In genomic region chr22:45242778-45243191, GRCh38 we compare ENCODE assay signal across 11 cellular contexts. TPM values are rescaled to one million over a fixed set of nuclear protein-coding genes. Genes with fewer than 3 reads are reported as not detected.
A peak's percentile ranks its signal among the peaks of the same experiment; 100 is the strongest.
DNase-seq lines count a peak whose midpoint lies in the region; ATAC-seq, FAIRE-seq and TF ChIP-seq lines count a peak whose summit lies in the region.
"Had no signal": no experiment of that assay in that cellular context is flagged by ENCODE, and none has a peak within 500 bp of the region (broad histone marks: within the 10 kb centered on the region; RNA-seq: fewer than 3 reads in every experiment).

No MANE protein-coding gene starts in this region.

- no peak for TF ChIP-seq EP300 in GM12878 (IDR thresholded peaks at IDR 0.05; ENCODE audit: borderline replicate concordance in 1 of 2, control insufficient read depth in 1 of 2, low read depth in 2 of 2, low read length in 2 of 2)

- H3K4me3 ChIP-seq in Loucy (ENCODE audit: low read length, poor library complexity, severe bottlenecking) (no peak overlapping the region), GM12878 (no peak overlapping the region), lower lobe of right lung (no peak overlapping the region), right cardiac atrium (ENCODE audit: low read length) (no peak overlapping the region)
- H3K4me3 ChIP-seq: cardiac muscle cell had no signal

- peaks cover 9% of the 10 kb centered on the region for H4K20me1 ChIP-seq in Loucy (ENCODE audit: insufficient read depth, low read length, poor library complexity, severe bottlenecking)
- no peaks in the 10 kb centered on the region for H4K20me1 ChIP-seq in GM12878 (ENCODE audit: control insufficient read depth, insufficient read depth)

- no peak for TF ChIP-seq POLR2A in GM12878 (IDR thresholded peaks at IDR 0.05; ENCODE audit: low read depth, low read length)

- no peak for ATAC-seq in GM12878
- no peak for ATAC-seq in lower lobe of right lung
- ATAC-seq in right cardiac atrium, result no peak

- H3K36me3 ChIP-seq in Loucy (ENCODE audit: insufficient read depth, low read length), result no peaks in the 10 kb centered on the region
- peaks cover 0 to 2% of the 10 kb centered on the region in 2 experiments; a peak in 1 of 4 replicates for H3K36me3 ChIP-seq in GM12878 (ENCODE audit: control insufficient read depth in 2 of 2, insufficient read depth in 2 of 2, low read length in 1 of 2)
- H3K36me3 ChIP-seq in lower lobe of right lung, result peaks cover 4% of the 10 kb centered on the region
- H3K36me3 ChIP-seq: cardiac muscle cell had no signal

- H3F3A ChIP-seq in Loucy (ENCODE audit: low read depth), result no peaks in the 10 kb centered on the region

- H3K9me3 ChIP-seq in Loucy (ENCODE audit: insufficient read depth, low read depth, low read length) (no peaks in the 10 kb centered on the region), GM12878 (replicated peaks; ENCODE audit: control insufficient read depth, insufficient read depth, low read length) (no peaks in the 10 kb centered on the region), lower lobe of right lung (no peaks in the 10 kb centered on the region), right cardiac atrium (ENCODE audit: control insufficient read depth, low read length) (no peaks in the 10 kb centered on the region)

- TF ChIP-seq CTCF in Loucy (conservative IDR thresholded peaks at IDR 0.05; ENCODE audit: low read length) (peak; percentile 28; the same call in 1 of the 2 replicates), GM12878 (IDR thresholded peaks at IDR 0.05 in 2 of 3, conservative IDR thresholded peaks at IDR 0.05 in 1 of 3; ENCODE audit: control insufficient read depth in 2 of 3, extremely low read depth in 1 of 3, insufficient read depth in 1 of 3, low read depth in 3 of 3, low read length in 3 of 3) (0 out of 6 replicates have a peak, but pooled peaks of 1 of the 3 experiments have one; percentile 6), lower lobe of right lung (IDR thresholded peaks at IDR 0.05) (peak; percentile 7)

- no peak for FAIRE-seq in GM12878 (lab: Jason Lieb, UNC)
- FAIRE-seq: TTC549 had no signal

- H3K4me1 ChIP-seq in Loucy (ENCODE audit: insufficient read depth, low read length, poor library complexity, severe bottlenecking), result peaks cover 18% of the 10 kb centered on the region
- peaks cover 41% of the 10 kb centered on the region for H3K4me1 ChIP-seq in GM12878 (ENCODE audit: control insufficient read depth, insufficient read depth, low read length)
- peaks cover 33% of the 10 kb centered on the region for H3K4me1 ChIP-seq in lower lobe of right lung
- H3K4me1 ChIP-seq in right cardiac atrium (ENCODE audit: control insufficient read depth, insufficient read depth, low read length), result no peaks in the 10 kb centered on the region

- H2AFZ ChIP-seq in Loucy (ENCODE audit: low read length) (no peak overlapping the region), GM12878 (ENCODE audit: control insufficient read depth, low read depth, low read length) (no peak overlapping the region)

- BruUV-seq in GM12878 (replicated peaks; lab: Mats Ljungman, UMichigan), result no TSS peak

- TF ChIP-seq RAD21 in GM12878 (IDR thresholded peaks at IDR 0.05; ENCODE audit: insufficient read depth, low read depth, low read length), result 0 out of 2 replicates have a peak, but pooled peaks have one; percentile 12

- DNase-seq in CD1c-positive myeloid dendritic cell (ENCODE audit: extremely low spot score), result peak; percentile 35
- DNase-seq in GM12878 (ENCODE audit: low read depth, low spot score), result no peak
- DNase-seq in lower lobe of right lung, result peak; percentile 53
- no peak for DNase-seq in GF-D8 (lab: John Stamatoyannopoulos, UW)
- DNase-seq in iPS-NIHi11 (ENCODE audit: low spot score), result no peak
- no peak for DNase-seq in HuH-7.5 (ENCODE audit: low spot score)
- DNase-seq in right cardiac atrium, result no peak
- DNase-seq: NCI-H1048 had no signal

- H3K27me3 ChIP-seq in Loucy (ENCODE audit: insufficient read depth, low read length, poor library complexity, severe bottlenecking) (no peaks in the 10 kb centered on the region), GM12878 (replicated peaks in 1 of 2; ENCODE audit: control insufficient read depth in 2 of 2, insufficient read depth in 2 of 2, low read length in 1 of 2) (no peaks in the 10 kb centered on the region), lower lobe of right lung (ENCODE audit: low read depth) (no peaks in the 10 kb centered on the region), right cardiac atrium (ENCODE audit: control insufficient read depth, insufficient read depth) (no peaks in the 10 kb centered on the region)

- in situ Hi-C loops in GM12878 (cut with MboI), result no loop called here

- RAD21 ChIA-PET in GM12878 (lab: Charles Lee; ENCODE audit: unreplicated experiment), result no interaction called here

- H3K4me2 ChIP-seq in Loucy (ENCODE audit: low read depth, low read length, poor library complexity, severe bottlenecking) (no peak overlapping the region), GM12878 (ENCODE audit: control insufficient read depth, insufficient read depth) (no peak overlapping the region)

- no peak overlapping the region for H3K27ac ChIP-seq in GM12878 (ENCODE audit: control insufficient read depth, insufficient read depth)
- H3K27ac ChIP-seq in lower lobe of right lung, result no peak overlapping the region
- H3K27ac ChIP-seq in right cardiac atrium (ENCODE audit: low read length), result no peak overlapping the region
- H3K27ac ChIP-seq: cardiac muscle cell had no signal

- peaks cover 6% of the 10 kb centered on the region for H3K79me2 ChIP-seq in Loucy (ENCODE audit: insufficient read depth, low read length)
- peaks cover 25% of the 10 kb centered on the region for H3K79me2 ChIP-seq in GM12878 (ENCODE audit: control insufficient read depth, insufficient read depth, low read length)

- no peaks in the 10 kb centered on the region for H3K9me2 ChIP-seq in Loucy (replicated peaks; ENCODE audit: low read depth, low read length)

- WGBS in GM12878 (ENCODE audit: insufficient coverage, insufficient replicate concordance, low lambda C conversion rate, missing lambda C conversion rate), result 85% methylated on average over 7 of the region's 7 CpGs
- 61% methylated on average over 7 of the region's 7 CpGs for WGBS in right cardiac atrium

- POLR2A ChIA-PET in GM12878 (lab: Charles Lee), result no interaction called here

- intact Hi-C loops in GM12878 (cut with micrococcal nuclease; ENCODE audit: unreplicated experiment) (no loop called here), lower lobe of right lung (cut with DNase I) (no loop called here), right cardiac atrium (cut with DNase I) (no loop called here)

- H3K9ac ChIP-seq in Loucy (ENCODE audit: low read depth, low read length, poor library complexity, severe bottlenecking) (no peak overlapping the region), GM12878 (ENCODE audit: control insufficient read depth, insufficient read depth, low read length) (no peak overlapping the region)

- SMC1A ChIA-PET in GM12878 (lab: Charles Lee; ENCODE audit: uncharacterized antibody, unreplicated experiment), result no interaction called here

- CTCF ChIA-PET in GM12878 (lab: Yijun Ruan, JAX), result no interaction called here

TF ChIP-seq in GM12878, 131 proteins besides CTCF, POLR2A, EP300 and RAD21 (continues in another document):
- no peak for TF ChIP-seq SRF (IDR thresholded peaks at IDR 0.05; ENCODE audit: low read depth in 2 of 2, low read length in 2 of 2)

RNA-seq across cellular contexts. Expression of gene KIAA0930, which starts 2.1 kb away (rescaled TPM):
- 25.3 and 27.5 TPM in 2 replicates for total RNA-seq in GM12878 (2013; cell fraction: nucleolus; rRNA removed)
- total RNA-seq in GM12878 (2014; rRNA removed) (99.8 and 102 TPM in 2 replicates), GM12878 (2014; rRNA removed; fragmentation: Illumina TruSeq; extraction: Trizol) (39.2 and 45.2 TPM in 2 replicates), GM12878 (2021) (125 and 127 TPM in 2 replicates), lower lobe of right lung (89.2 TPM), right cardiac atrium (10 to 100 TPM; 23.3 to 34.1 (median 25.6) TPM)
- 23.2 TPM for polyA plus RNA-seq in GM12878 (2011; ENCODE audit: low read depth)
- polyA plus RNA-seq in GM12878 (2011; rRNA removed) (38.7 and 58.2 TPM in 2 replicates), GM12878 (2014; fragmentation: Illumina TruSeq; extraction: Trizol) (13.4 and 47.4 TPM in 2 replicates), GM12878 (2014; fragmentation: Nextera tagmentation; extraction: Ambion mirVana) (1 to 10 TPM; 3.6 to 9.2 TPM), GM12878 (2014; rRNA removed) (114 and 120 TPM in 2 replicates), GM12878 (2016; fragmentation: Nextera tagmentation; extraction: Ambion mirVana) (10 to 100 TPM; 14.2 to 16.3 TPM), right cardiac atrium (14.8 TPM)
- polyA plus RNA-seq in GM12878 (2011; cell fraction: cytosol; rRNA removed), result 79.0 and 81.0 TPM in 2 replicates
- polyA plus RNA-seq in GM12878 (2011; cell fraction: nucleus; rRNA removed), result 65.6 and 80.7 TPM in 2 replicates
- 57.8 and 60.4 TPM in 2 replicates for polyA plus RNA-seq in GM12878 (2012)
- 26.4 and 47.9 TPM in 2 replicates for polyA minus RNA-seq in GM12878 (2011; rRNA and poly(A)+ RNA removed)
- polyA minus RNA-seq in GM12878 (2011; cell fraction: cytosol; rRNA and poly(A)+ RNA removed), result 20.2 and 21.9 TPM in 2 replicates
- polyA minus RNA-seq in GM12878 (2011; cell fraction: nucleus; rRNA and poly(A)+ RNA removed), result 10.3 and 17.9 TPM in 2 replicates

RNA-seq across cellular contexts. Expression of gene UPK3A, which starts 42.0 kb away (rescaled TPM):
- total RNA-seq in GM12878 (2013; cell fraction: nucleolus; rRNA removed), result not detected in 2 replicates
- total RNA-seq in GM12878 (2014; rRNA removed) (not detected in 2 replicates), GM12878 (2014; rRNA removed; fragmentation: Illumina TruSeq; extraction: Trizol) (not detected in 2 replicates), GM12878 (2021) (not detected in 2 replicates), lower lobe of right lung (not detected), right cardiac atrium (not detected)
- not detected for polyA plus RNA-seq in GM12878 (2011; ENCODE audit: low read depth)
- polyA plus RNA-seq in GM12878 (2011; rRNA removed) (not detected in 2 replicates), GM12878 (2014; fragmentation: Illumina TruSeq; extraction: Trizol) (not detected in 2 replicates), GM12878 (2014; fragmentation: Nextera tagmentation; extraction: Ambion mirVana) (not detected), GM12878 (2014; rRNA removed) (not detected in 2 replicates), GM12878 (2016; fragmentation: Nextera tagmentation; extraction: Ambion mirVana) (not detected), right cardiac atrium (not detected)
- polyA plus RNA-seq in GM12878 (2011; cell fraction: cytosol; rRNA removed), result not detected in 2 replicates
- not detected in 2 replicates for polyA plus RNA-seq in GM12878 (2011; cell fraction: nucleus; rRNA removed)
- 0.18 TPM in 1 of 2 replicates, not detected in the other for polyA plus RNA-seq in GM12878 (2012)
- polyA minus RNA-seq in GM12878 (2011; rRNA and poly(A)+ RNA removed), result not detected in 2 replicates
- not detected in 2 replicates for polyA minus RNA-seq in GM12878 (2011; cell fraction: cytosol; rRNA and poly(A)+ RNA removed)
- not detected in 2 replicates for polyA minus RNA-seq in GM12878 (2011; cell fraction: nucleus; rRNA and poly(A)+ RNA removed)
- polyA plus RNA-seq: cardiac muscle cell had no signal

Comparison
In these comparisons a context has a peak if more than half of its experiments do, and no peak if none do; other contexts are left out.
1. DNase-seq: peak in CD1c-positive myeloid dendritic cell (single experiment) and lower lobe of right lung (single experiment); none in GM12878 (single experiment), GF-D8 (single experiment), iPS-NIHi11 (single experiment), HuH-7.5 (single experiment) and right cardiac atrium (0 of 3).